In genomic region chr13:77701305-77701704, GRCh38 we compare ENCODE assay signal across 22 cellular contexts. TPM values are rescaled to one million over a fixed set of nuclear protein-coding genes. Genes with fewer than 3 reads are reported as not detected.
"Had no signal": no experiment of that assay in that cellular context is flagged by ENCODE, and none has a peak within 500 bp of the region (broad histone marks: within the 10 kb centered on the region; RNA-seq: fewer than 3 reads in every experiment).

No MANE protein-coding gene starts in this region.

- H3K27ac ChIP-seq: coronary artery, foreskin keratinocyte, heart left ventricle, transverse colon, vagina had no signal

- H3K4me3 ChIP-seq: coronary artery, heart left ventricle, transverse colon, vagina had no signal

- H3K9me3 Mint-ChIP-seq: activated CD4-positive, alpha-beta T cell treated with anti-CD3 and anti-CD28 coated beads, Interleukin-2, amount 10 ng/mL, durations not matched to agents 7 days and 5 days; naive B cell had no signal

- H3K4me3 Mint-ChIP-seq: activated CD4-positive, alpha-beta T cell treated with anti-CD3 and anti-CD28 coated beads, Interleukin-2, amount 10 ng/mL, durations not matched to agents 7 days and 5 days; activated naive CD8-positive, alpha-beta T cell had no signal

- H3K27ac Mint-ChIP-seq: activated CD4-positive, alpha-beta T cell treated with anti-CD3 and anti-CD28 coated beads, Interleukin-2, amount 10 ng/mL, durations not matched to agents 7 days and 5 days; activated naive CD8-positive, alpha-beta T cell; naive B cell had no signal

- H3K36me3 ChIP-seq: heart left ventricle, transverse colon, vagina had no signal

- H3K27me3 Mint-ChIP-seq: activated naive CD8-positive, alpha-beta T cell; naive B cell had no signal

- DNase-seq: activated CD4-positive, alpha-beta T cell treated with anti-CD3 and anti-CD28 coated beads, Interleukin-2, amount 10 ng/mL, durations not matched to agents 7 days and 5 days; activated CD4-positive, CD25-positive, alpha-beta regulatory T cell; activated CD8-positive, alpha-beta memory T cell treated with anti-CD3 and anti-CD28 coated beads, Interleukin-2, amount 50 U/mL, for 48 hours; activated gamma-delta T cell treated with Interleukin-2 at 50 U/mL for 16 hours; amniotic stem cell; central memory CD4-positive, alpha-beta T cell; effector CD4-positive, alpha-beta T cell; foreskin keratinocyte; heart left ventricle; mammary epithelial cell; naive B cell; posterior cingulate gyrus; retina; stimulated activated CD4-positive, alpha-beta T cell treated with anti-CD3 and anti-CD28 coated beads, Interleukin-15, amount 100 ng/mL, for 24 hours; stimulated activated CD4-positive, alpha-beta T cell treated with anti-CD3 and anti-CD28 coated beads, Interleukin-4, amount 100 ng/mL, for 24 hours; stimulated activated naive CD4-positive, alpha-beta T cell; substantia nigra; transverse colon had no signal

- H3K27me3 ChIP-seq: vagina had no signal

- H3K9me3 ChIP-seq: heart left ventricle, transverse colon, vagina had no signal

- ATAC-seq: foreskin keratinocyte, heart left ventricle, left lobe of liver had no signal

RNA-seq across cellular contexts. Expression of gene SLAIN1, which starts 3.8 kb away (rescaled TPM):
- total RNA-seq: foreskin keratinocyte, mammary epithelial cell had no signal
